Comparison of ENCODE assay signal across 24 cellular contexts in genomic region chr6:66336171-66336570, GRCh38.
"Had no signal": no experiment of that assay in that cellular context is flagged by ENCODE, and none has a peak within 500 bp of the region (broad histone marks: within the 10 kb centered on the region; RNA-seq: fewer than 3 reads in every experiment).

No MANE protein-coding gene starts in this region.

- H3K27me3 ChIP-seq: ascending aorta, body of pancreas, breast epithelium, MG63, Peyer's patch had no signal

- DNase-seq: activated CD4-positive, alpha-beta T cell treated with anti-CD3 and anti-CD28 coated beads, Interleukin-2, amount 10 ng/mL, durations not matched to agents 24 days and 14 days; activated CD4-positive, alpha-beta T cell treated with anti-CD3 and anti-CD28 coated beads, Interleukin-2, amount 50 U/mL, for 4 hours; activated CD8-positive, alpha-beta T cell treated with anti-CD3 and anti-CD28 coated beads, Interleukin-2, amount 10 ng/mL, durations not matched to agents 7 days and 5 days; activated gamma-delta T cell; activated naive CD4-positive, alpha-beta T cell treated with Interleukin-2 at 50 U/mL for 16 hours; activated naive CD8-positive, alpha-beta T cell treated with anti-CD3 and anti-CD28 coated beads, Interleukin-2, amount 10 ng/mL, durations not matched to agents 7 days and 5 days; activated T-cell treated with anti-CD3 and anti-CD28 coated beads, Interleukin-2, amount 50 U/mL, for 24 hours; amygdala; body of pancreas; MG63; NCI-H1048; NCI-H1105 treated with DMSO at 0.1 percent for 48 hours; NCI-H1436; NCI-H1694; NCI-H2029; NCI-H345; NCI-H524 treated with DMSO at 0.1 percent for 48 hours; PC-3; Peyer's patch; RPMI8226; SIG-M5 had no signal

- H3K36me3 ChIP-seq: ascending aorta, breast epithelium, MG63, Peyer's patch had no signal

- H3K4me3 ChIP-seq: ascending aorta, body of pancreas, breast epithelium, MG63, Peyer's patch had no signal

- ATAC-seq: activated CD8-positive, alpha-beta T cell treated with anti-CD3 and anti-CD28 coated beads, Interleukin-2, amount 10 ng/mL, durations not matched to agents 7 days and 5 days; body of pancreas; PC-3; Right ventricle myocardium inferior had no signal
